Comparison of ENCODE assay signal across 19 cellular contexts in genomic region chr2:210635257-210635656, GRCh38.
DNase-seq lines count a peak whose midpoint lies in the region; ATAC-seq, FAIRE-seq and TF ChIP-seq lines count a peak whose summit lies in the region.
"Had no signal": no experiment of that assay in that cellular context is flagged by ENCODE, and none has a peak within 500 bp of the region (broad histone marks: within the 10 kb centered on the region; RNA-seq: fewer than 3 reads in every experiment).

No MANE protein-coding gene starts in this region.

- peak; percentile 28 for ATAC-seq in stimulated activated naive CD8-positive, alpha-beta T cell treated with anti-CD3 and anti-CD28 coated beads, Interleukin-15, amount 100 ng/mL, for 72 hours
- ATAC-seq in stimulated activated naive CD8-positive, alpha-beta T cell treated with anti-CD3 and anti-CD28 coated beads, Interleukin-15, Interleukin-2, amounts not matched to agents 100 U/mL and 50 U/mL, for 24 hours, result no peak
- peak; percentile 22; the same call in 1 of the 3 replicates for ATAC-seq in K562
- peak; percentile 24 for ATAC-seq in left lobe of liver
- ATAC-seq: Panc1 had no signal

- H3K27ac ChIP-seq in K562 (ENCODE audit: extremely low read depth, low read depth, low read length) (no peak overlapping the region), thyroid gland (no peak overlapping the region)
- H3K27ac ChIP-seq: SJCRH30 had no signal

- no peaks in the 10 kb centered on the region for H4K20me1 ChIP-seq in K562 (replicated peaks; ENCODE audit: control insufficient read depth, insufficient read depth, low read length)

- 25% methylated on average over 1 of the region's 1 CpG for WGBS in K562 (ENCODE audit: insufficient coverage, low coverage, missing lambda C conversion rate)
- WGBS in thyroid gland, 2 donors, result 90 to 97% methylated on average over 1 of the region's 1 CpG

- H3K36me3 ChIP-seq in K562 (ENCODE audit: control insufficient read depth, insufficient read depth, low read length) (no peaks in the 10 kb centered on the region), thyroid gland (no peaks in the 10 kb centered on the region)
- H3K36me3 ChIP-seq: SJCRH30 had no signal

- in situ Hi-C loops in K562 (cut with MboI), result no loop called here

- peaks cover 0 to 4% of the 10 kb centered on the region in 2 donors for H3K9me3 Mint-ChIP-seq in stimulated activated naive CD8-positive, alpha-beta T cell treated with anti-CD3 and anti-CD28 coated beads, Interleukin-15, amount 100 ng/mL, for 72 hours

- intact Hi-C loops in K562 (cut with micrococcal nuclease) (no loop called here), thyroid gland (cut with DNase I) (no loop called here), cardiac septum (cut with DNase I) (no loop called here)

- CTCF ChIA-PET in K562 (lab: Yijun Ruan, JAX; ENCODE audit: low intra/inter-chr PET ratio), result no interaction called here

- H3K4me1 ChIP-seq in K562 (replicated peaks in 1 of 2; ENCODE audit: control insufficient read depth in 2 of 2, insufficient read depth in 2 of 2, low read length in 2 of 2) (no peaks in the 10 kb centered on the region), thyroid gland (no peaks in the 10 kb centered on the region)
- H3K4me1 ChIP-seq: SJCRH30 had no signal

- H3K27me3 Mint-ChIP-seq in stimulated activated naive CD8-positive, alpha-beta T cell treated with anti-CD3 and anti-CD28 coated beads, Interleukin-15, amount 100 ng/mL, for 72 hours, result no peaks in the 10 kb centered on the region
- H3K27me3 Mint-ChIP-seq: CD4-positive, alpha-beta T cell had no signal

- no peak overlapping the region for H3K9ac ChIP-seq in K562 (ENCODE audit: insufficient read depth in 1 of 2, low read depth in 2 of 2, low read length in 2 of 2)

- TF ChIP-seq POLR2A in K562 (conservative IDR thresholded peaks at IDR 0.05), result no peak
- no peak for TF ChIP-seq POLR2A in thyroid gland (IDR thresholded peaks at IDR 0.05)

- no peak for TF ChIP-seq CTCF in K562 (IDR thresholded peaks at IDR 0.05 in 2 of 3, conservative IDR thresholded peaks at IDR 0.05 in 1 of 3; ENCODE audit: insufficient read depth in 2 of 3, low read depth in 1 of 3, low read length in 3 of 3)
- no peak for TF ChIP-seq CTCF in D721Med (IDR thresholded peaks at IDR 0.05; ENCODE audit: insufficient read depth, missing control alignments)
- TF ChIP-seq CTCF in thyroid gland (IDR thresholded peaks at IDR 0.05), result no peak

- POLR2A ChIA-PET in K562 (lab: Yijun Ruan, JAX), result no interaction called here

- H3K9me3 ChIP-seq in K562 (replicated peaks; ENCODE audit: control insufficient read depth, insufficient read depth, low read depth, low read length) (no peaks in the 10 kb centered on the region), thyroid gland (no peaks in the 10 kb centered on the region)
- H3K9me3 ChIP-seq: SJCRH30 had no signal

- H3K9me1 ChIP-seq in K562 (ENCODE audit: control insufficient read depth, insufficient read depth, low read length), result no peaks in the 10 kb centered on the region

- no peaks in the 10 kb centered on the region for H3K79me2 ChIP-seq in K562 (ENCODE audit: control insufficient read depth, insufficient read depth, low read length)

- H3K4me2 ChIP-seq in K562 (ENCODE audit: insufficient read depth, low read length), result no peak overlapping the region

- BruUV-seq in K562 (replicated peaks; lab: Mats Ljungman, UMichigan), result no TSS peak

- TF ChIP-seq EP300 in K562 (IDR thresholded peaks at IDR 0.05; ENCODE audit: low read length), result peak; percentile 24; the same call in 1 of the 2 replicates

- no peak overlapping the region for H2AFZ ChIP-seq in K562 (ENCODE audit: low read depth, low read length)

- H3K4me3 Mint-ChIP-seq in stimulated activated naive CD8-positive, alpha-beta T cell treated with anti-CD3 and anti-CD28 coated beads, Interleukin-15, amount 100 ng/mL, for 72 hours, result no peak overlapping the region
- H3K4me3 Mint-ChIP-seq: CD4-positive, alpha-beta T cell had no signal

- H3K4me1 Mint-ChIP-seq in stimulated activated naive CD8-positive, alpha-beta T cell treated with anti-CD3 and anti-CD28 coated beads, Interleukin-15, amount 100 ng/mL, for 72 hours, result no peaks in the 10 kb centered on the region

- H3K27ac Mint-ChIP-seq in stimulated activated naive CD8-positive, alpha-beta T cell treated with anti-CD3 and anti-CD28 coated beads, Interleukin-15, amount 100 ng/mL, for 72 hours, result no peak overlapping the region
- H3K27ac Mint-ChIP-seq: CD4-positive, alpha-beta T cell had no signal

- H3K4me3 ChIP-seq in K562 (no peak overlapping the region), thyroid gland (replicated peaks in 1 of 3) (no peak overlapping the region)
- H3K4me3 ChIP-seq: SJCRH30 had no signal

- no peak for TF ChIP-seq RAD21 in K562 (CRISPR knock-in tag; conservative IDR thresholded peaks at IDR 0.05 in 1 of 2, IDR thresholded peaks at IDR 0.05 in 1 of 2)

- no peak for FAIRE-seq in K562 (lab: Jason Lieb, UNC)
- no peak for FAIRE-seq in D721Med (lab: Jason Lieb, UNC)
- FAIRE-seq: GM12892, GM18507, H1 had no signal

- no peaks in the 10 kb centered on the region for H3K27me3 ChIP-seq in K562 (ENCODE audit: control insufficient read depth in 2 of 2, insufficient read depth in 2 of 2, low read length in 2 of 2)
- no peaks in the 10 kb centered on the region for H3K27me3 ChIP-seq in thyroid gland
- H3K27me3 ChIP-seq: SJCRH30 had no signal

- no peak for DNase-seq in stimulated activated naive CD8-positive, alpha-beta T cell treated with anti-CD3 and anti-CD28 coated beads, Interleukin-15, amount 100 ng/mL, for 72 hours
- no peak for DNase-seq in stimulated activated naive CD8-positive, alpha-beta T cell treated with anti-CD3 and anti-CD28 coated beads, Interleukin-15, Interleukin-2, amounts not matched to agents 100 U/mL and 50 U/mL, for 24 hours
- DNase-seq in K562 (ENCODE audit: extremely low read depth in 1 of 4, low spot score in 3 of 4) (no peak), left lobe of liver (ENCODE audit: low spot score) (no peak), D721Med (ENCODE audit: insufficient read length, low spot score) (no peak), thyroid gland (no peak), cardiac septum (ENCODE audit: low spot score) (no peak)
- DNase-seq: CD4-positive, alpha-beta T cell; KG1; MV-4-11; NCI-H1417; NCI-H187; NCI-H2107; NCI-H524 treated with DMSO at 0.1 percent for 48 hours; SJCRH30 had no signal

TF ChIP-seq in K562, 482 proteins besides CTCF, POLR2A, EP300 and RAD21 (continues in another document):
- peak; percentile 37; the same call in 1 of the 2 replicates for TF ChIP-seq SMARCA4 (IDR thresholded peaks at IDR 0.05)
- TF ChIP-seq CBFA2T3 (IDR thresholded peaks at IDR 0.05), result 0 out of 2 replicates have a peak, but pooled peaks have one; percentile 11
- TF ChIP-seq ATF3 (IDR thresholded peaks at IDR 0.05), result peak; percentile 81
- TF ChIP-seq ATF3 (CRISPR knock-in tag; conservative IDR thresholded peaks at IDR 0.05), result no peak
- TF ChIP-seq TRIM24 (IDR thresholded peaks at IDR 0.05), result peak; percentile 77 to 89; a peak in 2 of 4 replicates
- no peak for TF ChIP-seq PML (IDR thresholded peaks at IDR 0.05; ENCODE audit: low read length)
- TF ChIP-seq CEBPG (CRISPR knock-in tag; IDR thresholded peaks at IDR 0.05), result peak; percentile 39; the same call in 1 of the 2 replicates
- TF ChIP-seq CEBPG (tag; conservative IDR thresholded peaks at IDR 0.05 in 1 of 2, IDR thresholded peaks at IDR 0.05 in 1 of 2), result peak; percentile 61 to 91; a peak in 3 of 4 replicates
- no peak for TF ChIP-seq TCF7L2 (IDR thresholded peaks at IDR 0.05; ENCODE audit: low read depth, low read length)
- TF ChIP-seq ATF4 (CRISPR knock-in tag; IDR thresholded peaks at IDR 0.05), result peak; percentile 77
- TF ChIP-seq TAL1 (IDR thresholded peaks at IDR 0.05), result peak; percentile 50
- no peak for TF ChIP-seq SRSF9 (IDR thresholded peaks at IDR 0.05; ENCODE audit: borderline replicate concordance, low read depth, low read length)
- no peak for TF ChIP-seq MAFG (tag; conservative IDR thresholded peaks at IDR 0.05)
- TF ChIP-seq TFE3 (CRISPR knock-in tag; IDR thresholded peaks at IDR 0.05), result no peak
- no peak for TF ChIP-seq ZNF212 (CRISPR knock-in tag; IDR thresholded peaks at IDR 0.05)
